ENCODE assay signal across 14 cellular contexts in genomic region chr2:226040344-226040743, GRCh38.
A peak's percentile ranks its signal among the peaks of the same experiment; 100 is the strongest.
DNase-seq lines count a peak whose midpoint lies in the region; ATAC-seq and TF ChIP-seq lines count a peak whose summit lies in the region.
"Had no signal": no experiment of that assay in that cellular context is flagged by ENCODE, and none has a peak within 500 bp of the region (broad histone marks: within the 10 kb centered on the region; RNA-seq: fewer than 3 reads in every experiment).

No MANE protein-coding gene starts in this region.

- in situ Hi-C loops in Panc1 (cut with HindIII; ENCODE audit: low pct_unique_long_range_greater_than_20kb, low sequenced_read_pairs), result no loop called here

- H3K79me2 ChIP-seq in HCT116 (ENCODE audit: insufficient read depth, low read length), result no peaks in the 10 kb centered on the region

- H3K4me3 ChIP-seq in HCT116 (replicated peaks in 1 of 2; ENCODE audit: low read depth in 1 of 2, low read length in 2 of 2) (no peak overlapping the region), Panc1 (ENCODE audit: low read depth in 2 of 2, low read length in 2 of 2) (no peak overlapping the region), thyroid gland (replicated peaks in 1 of 3) (no peak overlapping the region)
- H3K4me3 ChIP-seq: A549, GM12878, GM23248 had no signal

- H3K4me2 ChIP-seq in HCT116 (ENCODE audit: low read length), result no peak overlapping the region
- H3K4me2 ChIP-seq: A549 had no signal

- DNase-seq in HCT116 (ENCODE audit: low read depth, low spot score) (no peak), Panc1 (ENCODE audit: low read depth, low spot score) (no peak), mesothelial cell of epicardium (ENCODE audit: low spot score in 2 of 2, unreplicated experiment in 2 of 2) (no peak), thyroid gland (no peak), T-helper 17 cell (no peak), NCI-H2171 treated with DMSO at 0.1 percent for 48 hours (lab: John Stamatoyannopoulos, UW) (no peak)
- DNase-seq: BE2C; CD4-positive, alpha-beta memory T cell; DMS79; GM23248; H9 had no signal

- H3K9me3 ChIP-seq in HCT116 (ENCODE audit: control insufficient read depth in 1 of 2, insufficient read depth in 1 of 2, low read depth in 1 of 2, low read length in 2 of 2) (no peaks in the 10 kb centered on the region), Panc1 (ENCODE audit: control insufficient read depth, insufficient read depth, low read depth, low read length) (no peaks in the 10 kb centered on the region), thyroid gland (no peaks in the 10 kb centered on the region), T-helper 17 cell (ENCODE audit: control insufficient read depth, low read length, poor library complexity, severe bottlenecking) (no peaks in the 10 kb centered on the region)
- H3K9me3 ChIP-seq: A549, BE2C had no signal

- POLR2A ChIA-PET in HCT116 (lab: Charles Lee), result interaction anchor here (1.4 to 2.8 kb wide), 2 partner anchors 8 to 9 kb away, joined by 4 to 15 read pairs; no protein-coding TSS in a partner anchor
- POLR2A ChIA-PET in Panc1 (lab: Charles Lee), result no interaction called here

- H3K27ac ChIP-seq in HCT116 (ENCODE audit: low read depth, low read length) (peak overlapping the region; percentile 71), Panc1 (ENCODE audit: low read length) (peak overlapping the region; percentile 40; the same call in 1 of the 2 replicates), thyroid gland (peak overlapping the region; percentile 28 to 72 (median 54))
- H3K27ac ChIP-seq: A549, C4-2B, GM23248 had no signal

- ATAC-seq in HCT116 (peak; percentile 52; the same call in 1 of the 2 replicates), Panc1 (no peak), T-helper 17 cell (no peak)
- ATAC-seq: A549, GM12878 had no signal

- H3K27ac Mint-ChIP-seq in mesothelial cell of epicardium (peak overlapping the region; percentile 44), T-helper 17 cell (no peak overlapping the region)
- H3K27ac Mint-ChIP-seq: CD4-positive, alpha-beta memory T cell; H9 had no signal

- RAD21 ChIA-PET in HCT116 (lab: Charles Lee; ENCODE audit: low non-redundant PET in 1 of 2, low total read pairs in 2 of 2, uncharacterized antibody in 2 of 2, unreplicated experiment in 2 of 2), result no interaction called here

- H3K9me3 Mint-ChIP-seq in mesothelial cell of epicardium, result peaks cover 18% of the 10 kb centered on the region

- no peaks in the 10 kb centered on the region for H3K27me3 ChIP-seq in HCT116 (ENCODE audit: insufficient read depth, low read length)
- H3K27me3 ChIP-seq in Panc1 (ENCODE audit: control insufficient read depth, insufficient read depth, low read length), result no peaks in the 10 kb centered on the region
- no peaks in the 10 kb centered on the region for H3K27me3 ChIP-seq in thyroid gland
- H3K27me3 ChIP-seq: BE2C had no signal

- BruUV-seq in HCT116 (replicated peaks; lab: Mats Ljungman, UMichigan), result no TSS peak
- BruUV-seq in Panc1 (replicated peaks; lab: Mats Ljungman, UMichigan), result no TSS peak

- H3K4me1 Mint-ChIP-seq in mesothelial cell of epicardium (no peaks in the 10 kb centered on the region), T-helper 17 cell (no peaks in the 10 kb centered on the region)
- H3K4me1 Mint-ChIP-seq: CD4-positive, alpha-beta memory T cell had no signal

- 48 to 58% methylated on average over 1 of the region's 1 CpG for WGBS in thyroid gland, 2 donors

- no peaks in the 10 kb centered on the region for H3K9me2 ChIP-seq in HCT116 (ENCODE audit: insufficient read depth)

- H3K36me3 Mint-ChIP-seq in mesothelial cell of epicardium, result no peaks in the 10 kb centered on the region
- H3K36me3 Mint-ChIP-seq in T-helper 17 cell (ENCODE audit: low read depth), result no peaks in the 10 kb centered on the region
- H3K36me3 Mint-ChIP-seq: CD4-positive, alpha-beta memory T cell had no signal

- TF ChIP-seq CTCF in HCT116 (IDR thresholded peaks at IDR 0.05 in 2 of 3, conservative IDR thresholded peaks at IDR 0.05 in 1 of 3; ENCODE audit: borderline replicate concordance in 1 of 3, insufficient read depth in 1 of 3, low read depth in 2 of 3, low read length in 2 of 3) (no peak), Panc1 (IDR thresholded peaks at IDR 0.05) (no peak), mesothelial cell of epicardium (IDR thresholded peaks at IDR 0.05; ENCODE audit: unreplicated experiment) (no peak), thyroid gland (IDR thresholded peaks at IDR 0.05) (no peak)

- no peak overlapping the region for H3K4me3 Mint-ChIP-seq in mesothelial cell of epicardium
- H3K4me3 Mint-ChIP-seq in T-helper 17 cell, result no peak overlapping the region
- H3K4me3 Mint-ChIP-seq: CD4-positive, alpha-beta memory T cell; H9 had no signal

- H3K27me3 Mint-ChIP-seq in mesothelial cell of epicardium (ENCODE audit: low read depth) (no peaks in the 10 kb centered on the region), T-helper 17 cell (no peaks in the 10 kb centered on the region)

- TF ChIP-seq POLR2A in HCT116 (IDR thresholded peaks at IDR 0.05; ENCODE audit: borderline replicate concordance, extremely low read depth, insufficient read depth, insufficient read length), result no peak
- TF ChIP-seq POLR2A in thyroid gland (IDR thresholded peaks at IDR 0.05), result no peak

- CTCF ChIA-PET in HCT116 (lab: Charles Lee) (no interaction called here), Panc1 (lab: Charles Lee) (no interaction called here)

- TF ChIP-seq RAD21 in HCT116 (IDR thresholded peaks at IDR 0.05; ENCODE audit: low read depth), result no peak

- peaks cover 44 to 45% of the 10 kb centered on the region in 2 experiments; a peak in 2 of 4 replicates for H3K4me1 ChIP-seq in HCT116 (ENCODE audit: control insufficient read depth in 1 of 2, insufficient read depth in 2 of 2, low read length in 2 of 2)
- no peaks in the 10 kb centered on the region; the same call in 1 of the 2 replicates for H3K4me1 ChIP-seq in Panc1 (ENCODE audit: control insufficient read depth, insufficient read depth, low read length)
- peaks cover 15 to 17% of the 10 kb centered on the region in 2 donors for H3K4me1 ChIP-seq in thyroid gland
- H3K4me1 ChIP-seq: A549, BE2C had no signal

- H3K9ac ChIP-seq in HCT116 (ENCODE audit: low read length), result 0 out of 2 replicates have a peak overlapping the region, but pooled peaks have one; percentile 1
- H3K9ac ChIP-seq: GM23248 had no signal

- H4K20me1 ChIP-seq in HCT116 (ENCODE audit: insufficient read depth), result no peaks in the 10 kb centered on the region

- H3K36me3 ChIP-seq in HCT116 (ENCODE audit: control insufficient read depth in 1 of 2, insufficient read depth in 2 of 2, low read length in 2 of 2) (peaks cover 0 to 6% of the 10 kb centered on the region in 2 experiments; a peak in 1 of 4 replicates), Panc1 (ENCODE audit: control insufficient read depth, insufficient read depth, low read length) (no peaks in the 10 kb centered on the region), thyroid gland (no peaks in the 10 kb centered on the region)
- H3K36me3 ChIP-seq: BE2C had no signal

- H2AFZ ChIP-seq in HCT116 (ENCODE audit: low read depth, low read length, poor library complexity, severe bottlenecking), result no peak overlapping the region
- H2AFZ ChIP-seq: GM23248 had no signal

- intact Hi-C loops in HCT116 (cut with micrococcal nuclease) (no loop called here), Panc1 (cut with micrococcal nuclease; ENCODE audit: unreplicated experiment) (no loop called here), thyroid gland (cut with DNase I) (no loop called here)

TF ChIP-seq in HCT116, 20 proteins besides CTCF, POLR2A, EP300 and RAD21:
- TF ChIP-seq TCF7L2 (IDR thresholded peaks at IDR 0.05; ENCODE audit: borderline replicate concordance, extremely low read depth, insufficient read depth, insufficient read length), result peak; percentile 73
- no peak for TF ChIP-seq EZH2phosphoT487 (IDR thresholded peaks at IDR 0.05; ENCODE audit: borderline replicate concordance)
TF ChIP-seq in HCT116: peak in this region for 1.
